In genomic region chr12:31989987-31990386, GRCh38 we compare ENCODE assay signal across 14 cellular contexts. TPM values are rescaled to one million over a fixed set of nuclear protein-coding genes. Genes with fewer than 3 reads are reported as not detected.
DNase-seq lines count a peak whose midpoint lies in the region; ATAC-seq and TF ChIP-seq lines count a peak whose summit lies in the region.
"Had no signal": no experiment of that assay in that cellular context is flagged by ENCODE, and none has a peak within 500 bp of the region (broad histone marks: within the 10 kb centered on the region; RNA-seq: fewer than 3 reads in every experiment).

No MANE protein-coding gene starts in this region.

- H3K9me3 ChIP-seq in cardiac muscle cell (ENCODE audit: low read depth) (no peaks in the 10 kb centered on the region), right atrium auricular region (no peaks in the 10 kb centered on the region)
- H3K9me3 ChIP-seq: stomach had no signal

- no peak overlapping the region for H3K4me3 Mint-ChIP-seq in activated naive CD8-positive, alpha-beta T cell treated with anti-CD3 and anti-CD28 coated beads, Interleukin-2, amount 50 U/mL, for 24 hours
- peak overlapping the region; percentile 48 for H3K4me3 Mint-ChIP-seq in type B pancreatic cell

- H3K27me3 Mint-ChIP-seq in activated naive CD8-positive, alpha-beta T cell treated with anti-CD3 and anti-CD28 coated beads, Interleukin-2, amount 50 U/mL, for 24 hours: no peaks in the 10 kb centered on the region
- no peaks in the 10 kb centered on the region for H3K27me3 Mint-ChIP-seq in type B pancreatic cell

- H3K27me3 ChIP-seq in cardiac muscle cell: no peaks in the 10 kb centered on the region
- H3K27me3 ChIP-seq in right atrium auricular region: no peaks in the 10 kb centered on the region
- H3K27me3 ChIP-seq: stomach had no signal

- H3K27ac ChIP-seq in cardiac muscle cell (peak overlapping the region; percentile 91), right atrium auricular region (no peak overlapping the region), coronary artery (no peak overlapping the region)
- H3K27ac ChIP-seq: stomach had no signal

- ATAC-seq in activated naive CD8-positive, alpha-beta T cell treated with anti-CD3 and anti-CD28 coated beads, Interleukin-2, amount 50 U/mL, for 24 hours: no peak

- H3K4me1 Mint-ChIP-seq in activated naive CD8-positive, alpha-beta T cell treated with anti-CD3 and anti-CD28 coated beads, Interleukin-2, amount 50 U/mL, for 24 hours: peaks cover 66% of the 10 kb centered on the region
- no peaks in the 10 kb centered on the region for H3K4me1 Mint-ChIP-seq in type B pancreatic cell (ENCODE audit: unreplicated experiment)

- peaks cover 13% of the 10 kb centered on the region for H3K4me1 ChIP-seq in cardiac muscle cell (ENCODE audit: low read depth)
- H3K4me1 ChIP-seq in right atrium auricular region: no peaks in the 10 kb centered on the region
- H3K4me1 ChIP-seq: stomach had no signal

- peaks cover 9% of the 10 kb centered on the region for H3K36me3 ChIP-seq in cardiac muscle cell
- H3K36me3 ChIP-seq in right atrium auricular region: peaks cover 15% of the 10 kb centered on the region

- peaks cover 34% of the 10 kb centered on the region for H3K9me3 Mint-ChIP-seq in activated naive CD8-positive, alpha-beta T cell treated with anti-CD3 and anti-CD28 coated beads, Interleukin-2, amount 50 U/mL, for 24 hours
- peaks cover 17% of the 10 kb centered on the region for H3K9me3 Mint-ChIP-seq in type B pancreatic cell

- DNase-seq in cardiac muscle cell (ENCODE audit: low read depth in 1 of 2, low spot score in 1 of 2) (peak in 1 of 2 donors; percentile 40), right atrium auricular region (ENCODE audit: low spot score) (no peak), islet precursor cell (peak; percentile 94), type B pancreatic cell (ENCODE audit: extremely low spot score, unreplicated experiment) (no peak), coronary artery (ENCODE audit: low spot score) (no peak), NCI-H2107 (lab: John Stamatoyannopoulos, UW) (no peak), posterior vena cava (ENCODE audit: low spot score) (no peak)
- no peak for DNase-seq in activated naive CD8-positive, alpha-beta T cell treated with anti-CD3 and anti-CD28 coated beads, Interleukin-2, amount 50 U/mL, for 24 hours
- DNase-seq: activated CD4-positive, alpha-beta T cell treated with anti-CD3 and anti-CD28 coated beads for 1 hour; hippocampal formation; midbrain; NCI-H2029; stimulated activated CD4-positive, alpha-beta T cell treated with anti-CD3 and anti-CD28 coated beads, Interleukin-4, amount 100 ng/mL, for 1 hour; stomach had no signal

- no peak overlapping the region for H3K4me3 ChIP-seq in cardiac muscle cell
- H3K4me3 ChIP-seq in right atrium auricular region: no peak overlapping the region
- H3K4me3 ChIP-seq in coronary artery: no peak overlapping the region
- H3K4me3 ChIP-seq: stomach had no signal

- peaks cover 84% of the 10 kb centered on the region for H3K36me3 Mint-ChIP-seq in activated naive CD8-positive, alpha-beta T cell treated with anti-CD3 and anti-CD28 coated beads, Interleukin-2, amount 50 U/mL, for 24 hours (ENCODE audit: low read depth)
- peaks cover 67% of the 10 kb centered on the region for H3K36me3 Mint-ChIP-seq in type B pancreatic cell

- intact Hi-C loops in posterior vena cava (cut with DNase I): no loop called here

- peak overlapping the region; percentile 74 for H3K27ac Mint-ChIP-seq in activated naive CD8-positive, alpha-beta T cell treated with anti-CD3 and anti-CD28 coated beads, Interleukin-2, amount 50 U/mL, for 24 hours
- H3K27ac Mint-ChIP-seq in type B pancreatic cell: peak overlapping the region; percentile 82

- TF ChIP-seq CTCF in cardiac muscle cell (IDR thresholded peaks at IDR 0.05; ENCODE audit: low read depth, low read length) (no peak), right atrium auricular region (IDR thresholded peaks at IDR 0.05) (no peak), type B pancreatic cell (conservative IDR thresholded peaks at IDR 0.05) (no peak), coronary artery (IDR thresholded peaks at IDR 0.05) (no peak)

RNA-seq across cellular contexts. Expression of gene RESF1, which starts 30.8 kb away (rescaled TPM):
- 39.6 and 49.0 TPM in 2 replicates for total RNA-seq in cardiac muscle cell
- polyA plus RNA-seq in cardiac muscle cell: 15.7 and 20.9 TPM in 2 replicates
- 10 to 100 TPM; 20.7 to 31.5 TPM for total RNA-seq in right atrium auricular region
- 72.2 and 135 TPM in 2 replicates for total RNA-seq in type B pancreatic cell (ENCODE audit: low replicate concordance)
- 10 to 100 TPM; 46.4 to 51.0 TPM for total RNA-seq in posterior vena cava
